11 cellular contexts compared by ENCODE assay signal in the genomic region with DNA sequence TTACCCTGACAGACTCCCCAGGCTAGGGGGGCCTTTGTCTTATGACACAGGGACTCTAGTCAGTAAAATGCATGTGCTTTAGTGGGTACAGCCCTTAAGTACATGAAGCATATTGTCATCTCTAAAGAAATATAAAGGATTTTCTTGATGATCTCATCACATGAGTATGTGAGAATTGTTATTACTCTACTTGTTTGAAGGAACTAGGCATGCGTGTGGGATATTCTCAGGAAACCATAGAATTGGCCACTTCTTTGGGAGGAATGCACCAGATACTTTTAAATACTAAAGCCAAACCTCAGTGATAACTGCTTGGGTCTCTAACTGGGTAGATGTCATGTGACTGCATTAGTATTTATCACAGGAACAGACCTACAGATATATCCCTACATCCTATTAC. TPM values are rescaled to one million over a fixed set of nuclear protein-coding genes. Genes with fewer than 3 reads are reported as not detected.
A peak's percentile ranks its signal among the peaks of the same experiment; 100 is the strongest.
DNase-seq lines count a peak whose midpoint lies in the region; ATAC-seq and TF ChIP-seq lines count a peak whose summit lies in the region.
"Had no signal": no experiment of that assay in that cellular context is flagged by ENCODE, and none has a peak within 500 bp of the region (broad histone marks: within the 10 kb centered on the region; RNA-seq: fewer than 3 reads in every experiment).

No MANE protein-coding gene starts in this region.

- H3K4me1 ChIP-seq in heart left ventricle (peaks cover 4 to 97% (median 69%) of the 10 kb centered on the region in 12 donors), adipocyte (ENCODE audit: control insufficient read depth, insufficient read depth, low read length) (peaks cover 15% of the 10 kb centered on the region)

- H3K27ac ChIP-seq in heart left ventricle: peak overlapping the region in 8 of 12 donors; percentile 44 to 84 (median 72)

- ATAC-seq in heart left ventricle: no peak
- no peak for ATAC-seq in left cardiac atrium
- peak; percentile 36 for ATAC-seq in stimulated activated effector memory CD8-positive, alpha-beta T cell treated with anti-CD3 and anti-CD28 coated beads, Interleukin-12 subunit alpha, Interleukin-12 subunit beta, amount 100 ng/mL, for 72 hours
- no peak for ATAC-seq in HG03342 (IDR thresholded peaks at IDR 0.05; ENCODE audit: unreplicated experiment)
- no peak for ATAC-seq in sciatic nerve
- ATAC-seq: stimulated activated memory B cell treated with anti-CD40 and anti-IgM and Interleukin-4, amounts not matched to agents 10 μg/mL and 1 μg/mL and 100 μg/mL, for 72 hours had no signal

- no peak overlapping the region for H3K4me3 ChIP-seq in heart left ventricle
- H3K4me3 ChIP-seq in adipocyte (ENCODE audit: low read length): no peak overlapping the region

- no peak for DNase-seq in heart left ventricle
- no peak for DNase-seq in left cardiac atrium
- DNase-seq in adipocyte (ENCODE audit: low read depth): peak; percentile 62
- DNase-seq in foreskin melanocyte: peak; percentile 78
- no peak for DNase-seq in stimulated activated effector memory CD8-positive, alpha-beta T cell treated with anti-CD3 and anti-CD28 coated beads, Interleukin-12 subunit alpha, Interleukin-12 subunit beta, amount 100 ng/mL, for 72 hours (ENCODE audit: low spot score in 2 of 2)
- DNase-seq in sciatic nerve (ENCODE audit: low spot score): no peak
- no peak for DNase-seq in activated naive CD4-positive, alpha-beta T cell treated with Interleukin-2 at 50 U/mL for 16 hours
- DNase-seq: activated CD4-positive, alpha-beta T cell treated with anti-CD3 and anti-CD28 coated beads, Interleukin-2, amount 50 U/mL, for 4 hours; NCI-H1436 treated with DMSO at 0.1 percent for 48 hours had no signal

- peaks cover 18% of the 10 kb centered on the region for H3K36me3 Mint-ChIP-seq in stimulated activated effector memory CD8-positive, alpha-beta T cell treated with anti-CD3 and anti-CD28 coated beads, Interleukin-12 subunit alpha, Interleukin-12 subunit beta, amount 100 ng/mL, for 72 hours

- H3K27me3 ChIP-seq in heart left ventricle: no peaks in the 10 kb centered on the region
- no peaks in the 10 kb centered on the region for H3K27me3 ChIP-seq in adipocyte (replicated peaks; ENCODE audit: control insufficient read depth, insufficient read depth, low read length)

- no peak for TF ChIP-seq CTCF in heart left ventricle (IDR thresholded peaks at IDR 0.05)

- peaks cover 43% of the 10 kb centered on the region for H3K4me1 Mint-ChIP-seq in stimulated activated effector memory CD8-positive, alpha-beta T cell treated with anti-CD3 and anti-CD28 coated beads, Interleukin-12 subunit alpha, Interleukin-12 subunit beta, amount 100 ng/mL, for 72 hours

- 47 to 62% (median 57%) methylated on average over 1 of the region's 1 CpG for WGBS in heart left ventricle, 4 donors

- H3K9ac ChIP-seq in adipocyte (ENCODE audit: low read length): no peak overlapping the region

- no peak overlapping the region for H3K4me3 Mint-ChIP-seq in stimulated activated effector memory CD8-positive, alpha-beta T cell treated with anti-CD3 and anti-CD28 coated beads, Interleukin-12 subunit alpha, Interleukin-12 subunit beta, amount 100 ng/mL, for 72 hours
- H3K4me3 Mint-ChIP-seq: stimulated activated memory B cell treated with anti-CD40 and anti-IgM and Interleukin-4, amounts not matched to agents 10 μg/mL and 1 μg/mL and 100 μg/mL, for 72 hours had no signal

- H3K9me3 ChIP-seq in heart left ventricle: no peaks in the 10 kb centered on the region
- H3K9me3 ChIP-seq in adipocyte (ENCODE audit: control insufficient read depth, low read length): no peaks in the 10 kb centered on the region

- H3K9me3 Mint-ChIP-seq in stimulated activated effector memory CD8-positive, alpha-beta T cell treated with anti-CD3 and anti-CD28 coated beads, Interleukin-12 subunit alpha, Interleukin-12 subunit beta, amount 100 ng/mL, for 72 hours: no peaks in the 10 kb centered on the region
- H3K9me3 Mint-ChIP-seq: stimulated activated memory B cell treated with anti-CD40 and anti-IgM and Interleukin-4, amounts not matched to agents 10 μg/mL and 1 μg/mL and 100 μg/mL, for 72 hours had no signal

- no peak overlapping the region for H3K27ac Mint-ChIP-seq in stimulated activated effector memory CD8-positive, alpha-beta T cell treated with anti-CD3 and anti-CD28 coated beads, Interleukin-12 subunit alpha, Interleukin-12 subunit beta, amount 100 ng/mL, for 72 hours

- intact Hi-C loops in heart left ventricle (cut with DNase I) (loop anchor here in 1 of 10 donors (5.0 kb wide), 1 partner anchor 34 kb away; a partner anchor contains a TSS), left cardiac atrium (cut with DNase I) (no loop called here), sciatic nerve (cut with DNase I) (no loop called here)

- TF ChIP-seq POLR2A in heart left ventricle (IDR thresholded peaks at IDR 0.05): no peak

- H3K36me3 ChIP-seq in heart left ventricle (peaks cover 0 to 11% (median 0%) of the 10 kb centered on the region in 9 donors), adipocyte (ENCODE audit: control insufficient read depth, insufficient read depth, low read length, severe bottlenecking) (no peaks in the 10 kb centered on the region)

RNA-seq across cellular contexts. Expression of a gene that starts 35.3 kb away (rescaled TPM):
- 100 to 1,000 TPM in 8 of 9 donors, 10 to 100 TPM in 1; 80.2 to 190 (median 137) TPM for total RNA-seq in heart left ventricle
- 100 to 1,000 TPM in 1 of 2 donors, 10 to 100 TPM in 1; 36.4 to 138 TPM for polyA plus RNA-seq in heart left ventricle
- 10 to 100 TPM; 67.1 to 83.4 TPM for total RNA-seq in left cardiac atrium
- 51.8 TPM for total RNA-seq in sciatic nerve

Comparison
In these comparisons a context has a peak if more than half of its experiments do, and no peak if none do; other contexts are left out.
1. DNase-seq: peak in adipocyte (single experiment) and foreskin melanocyte (single experiment); none in heart left ventricle (0 of 5), left cardiac atrium (single experiment), stimulated activated effector memory CD8-positive, alpha-beta T cell treated with anti-CD3 and anti-CD28 coated beads, Interleukin-12 subunit alpha, Interleukin-12 subunit beta, amount 100 ng/mL, for 72 hours (0 of 2), sciatic nerve (single experiment) and activated naive CD4-positive, alpha-beta T cell treated with Interleukin-2 at 50 U/mL for 16 hours (single experiment).